Comparison of ENCODE assay signal across 14 cellular contexts in the genomic region with DNA sequence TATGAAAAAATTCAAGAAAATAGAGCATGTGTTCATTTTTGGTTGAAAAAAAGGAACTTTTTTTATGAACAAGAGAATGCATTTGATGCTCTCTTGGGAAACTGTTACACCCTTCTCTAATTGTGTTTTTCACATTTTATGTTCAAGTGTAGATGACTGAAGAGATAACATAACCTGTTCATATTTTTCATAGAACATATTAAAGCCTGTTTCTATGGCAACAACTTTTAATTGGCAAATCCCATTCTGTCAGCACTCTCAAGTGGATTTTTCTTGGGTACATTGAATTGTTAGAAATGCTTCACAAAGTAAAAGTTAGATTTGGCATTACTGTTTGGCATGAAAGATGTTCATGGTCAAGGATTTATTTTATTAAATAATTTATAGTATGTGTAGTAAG.
A peak's percentile ranks its signal among the peaks of the same experiment; 100 is the strongest.
DNase-seq lines count a peak whose midpoint lies in the region; ATAC-seq and TF ChIP-seq lines count a peak whose summit lies in the region.
"Had no signal": no experiment of that assay in that cellular context is flagged by ENCODE, and none has a peak within 500 bp of the region (broad histone marks: within the 10 kb centered on the region; RNA-seq: fewer than 3 reads in every experiment).

No MANE protein-coding gene starts in this region.

- no peak for ATAC-seq in HG02938 (IDR thresholded peaks at IDR 0.05; ENCODE audit: unreplicated experiment)

- TF ChIP-seq CTCF in hepatocyte (IDR thresholded peaks at IDR 0.05; ENCODE audit: poor library complexity): no peak
- TF ChIP-seq CTCF in stomach (IDR thresholded peaks at IDR 0.05): no peak

- H3K79me2 ChIP-seq in hepatocyte: peaks cover 99% of the 10 kb centered on the region

- H3K36me3 ChIP-seq in SJSA1 (peaks cover 9% of the 10 kb centered on the region; the same call in 1 of the 2 replicates), hepatocyte (replicated peaks; ENCODE audit: insufficient read depth, low read depth) (no peaks in the 10 kb centered on the region), stomach (no peaks in the 10 kb centered on the region)

- intact Hi-C loops in stomach (cut with DNase I; ENCODE audit: low total_unique reads): no loop called here

- H3K27ac ChIP-seq in SJSA1: 0 out of 2 replicates have a peak overlapping the region, but pooled peaks have one; percentile 12
- H3K27ac ChIP-seq in hepatocyte: peak overlapping the region; percentile 7
- H3K27ac ChIP-seq in stomach: peak overlapping the region in 4 of 5 donors; percentile 6 to 83 (median 58)

- H3K27me3 ChIP-seq in SJSA1 (replicated peaks) (no peaks in the 10 kb centered on the region), hepatocyte (no peaks in the 10 kb centered on the region), stomach (no peaks in the 10 kb centered on the region)

- H4K20me1 ChIP-seq in hepatocyte (ENCODE audit: insufficient read depth, poor library complexity, severe bottlenecking): peaks cover 18% of the 10 kb centered on the region

- H3K9me3 ChIP-seq in SJSA1 (replicated peaks): no peaks in the 10 kb centered on the region
- H3K9me3 ChIP-seq in hepatocyte (ENCODE audit: low read depth): no peaks in the 10 kb centered on the region
- H3K9me3 ChIP-seq in stomach: no peaks in the 10 kb centered on the region

- H3K4me3 ChIP-seq in SJSA1: no peak overlapping the region
- H3K4me3 ChIP-seq in hepatocyte: no peak overlapping the region
- H3K4me3 ChIP-seq in stomach: no peak overlapping the region

- H2AFZ ChIP-seq in hepatocyte: no peak overlapping the region

- no peak for TF ChIP-seq EP300 in stomach (IDR thresholded peaks at IDR 0.05)

- H3K4me2 ChIP-seq in hepatocyte: no peak overlapping the region

- DNase-seq in NCI-H524 (lab: John Stamatoyannopoulos, UW): peak; percentile 26 to 63
- no peak for DNase-seq in NCI-H524 treated with DMSO at 0.1 percent for 48 hours (lab: John Stamatoyannopoulos, UW)
- DNase-seq in SJSA1 (ENCODE audit: low read depth in 1 of 2, low spot score in 2 of 2): no peak
- no peak for DNase-seq in hepatocyte (ENCODE audit: low spot score)
- no peak for DNase-seq in stomach
- no peak for DNase-seq in NCI-H1930 (lab: John Stamatoyannopoulos, UW)
- no peak for DNase-seq in NCI-H446 (lab: John Stamatoyannopoulos, UW)
- DNase-seq: activated CD4-positive, alpha-beta T cell treated with anti-CD3 and anti-CD28 coated beads for 48 hours; activated gamma-delta T cell treated with Interleukin-2 at 50 U/mL for 16 hours; caudate nucleus; erythroblast; NCI-H2029 treated with DMSO at 0.1 percent for 48 hours; SW 1271 had no signal

- no peaks in the 10 kb centered on the region for H3K9me2 ChIP-seq in hepatocyte (replicated peaks; ENCODE audit: insufficient read depth)

- peaks cover 38% of the 10 kb centered on the region for H3K4me1 ChIP-seq in SJSA1 (replicated peaks)
- peaks cover 21% of the 10 kb centered on the region for H3K4me1 ChIP-seq in hepatocyte (ENCODE audit: insufficient read depth)
- H3K4me1 ChIP-seq in stomach: peaks cover 5 to 100% (median 63%) of the 10 kb centered on the region in 4 donors

- TF ChIP-seq POLR2A in stomach (IDR thresholded peaks at IDR 0.05): no peak

Comparison
In these comparisons a context has a peak if more than half of its experiments do, and no peak if none do; other contexts are left out.
1. DNase-seq: peak in NCI-H524 (2 of 2); none in NCI-H524 treated with DMSO at 0.1 percent for 48 hours (single experiment), SJSA1 (0 of 2), hepatocyte (single experiment), stomach (single experiment), NCI-H1930 (0 of 2) and NCI-H446 (0 of 2).
2. H3K27ac ChIP-seq: peak in every context shown above with its lines; median percentile 58 in stomach; 12 in SJSA1; 7 in hepatocyte.